ENCODE assay signal across 19 cellular contexts in the genomic region with DNA sequence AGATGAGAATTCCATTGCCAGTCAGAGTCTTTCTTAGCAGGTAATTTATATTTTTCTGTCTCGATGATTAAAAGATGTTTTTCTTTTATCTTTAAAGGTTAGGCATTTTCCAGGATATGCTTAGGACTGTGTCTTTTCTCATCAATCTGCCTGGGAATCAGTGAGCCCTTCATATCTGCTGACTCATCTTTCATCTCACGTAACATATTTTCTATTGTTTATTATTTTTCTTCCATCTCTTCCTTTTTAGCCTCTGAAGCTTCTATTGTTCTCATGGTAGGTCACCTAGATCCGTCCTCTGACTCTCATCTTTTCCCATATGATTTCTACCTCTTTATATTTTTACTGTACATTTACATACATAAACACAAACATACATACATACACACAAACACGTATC. TPM values are rescaled to one million over a fixed set of nuclear protein-coding genes. Genes with fewer than 3 reads are reported as not detected.
A peak's percentile ranks its signal among the peaks of the same experiment; 100 is the strongest.
DNase-seq lines count a peak whose midpoint lies in the region; ATAC-seq, FAIRE-seq and TF ChIP-seq lines count a peak whose summit lies in the region.
"Had no signal": no experiment of that assay in that cellular context is flagged by ENCODE, and none has a peak within 500 bp of the region (broad histone marks: within the 10 kb centered on the region; RNA-seq: fewer than 3 reads in every experiment).

No MANE protein-coding gene starts in this region.

- intact Hi-C loops in endothelial cell of umbilical vein (cut with micrococcal nuclease) = no loop called here
- intact Hi-C loops in Right ventricle myocardium superior (cut with DNase I) = no loop called here

- dilution Hi-C loops in endothelial cell of umbilical vein (cut with MboI; ENCODE audit: extremely low pct_ligation_motif_present, low sequenced_read_pairs) = no loop called here

- no peak for ATAC-seq in activated naive CD4-positive, alpha-beta T cell treated with anti-CD3 and anti-CD28 coated beads, Interleukin-2, amount 50 U/mL, for 72 hours
- no peak for ATAC-seq in T-helper 17 cell
- no peak for ATAC-seq in Right ventricle myocardium superior (ENCODE audit: poor library complexity)
- ATAC-seq in HG03039 (IDR thresholded peaks at IDR 0.05; ENCODE audit: unreplicated experiment) = no peak
- ATAC-seq: GM23338, HCT116, Panc1 had no signal

- no peaks in the 10 kb centered on the region for H3K27me3 ChIP-seq in endothelial cell of umbilical vein (ENCODE audit: control insufficient read depth in 2 of 2, insufficient read depth in 2 of 2, low read length in 2 of 2)
- H3K27me3 ChIP-seq: BLaER1 treated with 17β-estradiol and CSF1 and Interleukin-3, amounts not matched to agents 10 nM and 100 nM had no signal

- peaks cover 17% of the 10 kb centered on the region for H3K36me3 Mint-ChIP-seq in activated naive CD4-positive, alpha-beta T cell treated with anti-CD3 and anti-CD28 coated beads, Interleukin-2, amount 50 U/mL, for 24 hours
- peaks cover 0 to 8% of the 10 kb centered on the region in 2 donors for H3K36me3 Mint-ChIP-seq in activated naive CD4-positive, alpha-beta T cell treated with anti-CD3 and anti-CD28 coated beads, Interleukin-2, amount 50 U/mL, for 72 hours
- H3K36me3 Mint-ChIP-seq in T-helper 17 cell (ENCODE audit: low read depth) (peaks cover 16% of the 10 kb centered on the region), type B pancreatic cell (peaks cover 12% of the 10 kb centered on the region)

- FAIRE-seq in endothelial cell of umbilical vein (lab: Jason Lieb, UNC) = no peak
- FAIRE-seq: GM12892, GM18507 had no signal

- H3K4me1 ChIP-seq in endothelial cell of umbilical vein (ENCODE audit: control insufficient read depth, extremely low read depth, insufficient read depth, low read length) = peaks cover 6% of the 10 kb centered on the region
- H3K4me1 ChIP-seq: BLaER1 treated with 17β-estradiol and CSF1 and Interleukin-3, amounts not matched to agents 10 nM and 100 nM had no signal

- H3K79me2 ChIP-seq in endothelial cell of umbilical vein (ENCODE audit: control insufficient read depth, insufficient read depth, low read length) = no peaks in the 10 kb centered on the region

- peak overlapping the region; percentile 10 for H3K27ac Mint-ChIP-seq in activated naive CD4-positive, alpha-beta T cell treated with anti-CD3 and anti-CD28 coated beads, Interleukin-2, amount 50 U/mL, for 24 hours
- H3K27ac Mint-ChIP-seq in activated naive CD4-positive, alpha-beta T cell treated with anti-CD3 and anti-CD28 coated beads, Interleukin-2, amount 50 U/mL, for 72 hours = peak overlapping the region in 1 of 2 donors; percentile 76
- H3K27ac Mint-ChIP-seq in T-helper 17 cell = peak overlapping the region; percentile 37
- peak overlapping the region; percentile 49 for H3K27ac Mint-ChIP-seq in type B pancreatic cell
- H3K27ac Mint-ChIP-seq: GM23338 had no signal

- H3K9me1 ChIP-seq in endothelial cell of umbilical vein (replicated peaks; ENCODE audit: control insufficient read depth, extremely low read depth, insufficient read depth, low read length) = no peaks in the 10 kb centered on the region

- BruUV-seq in endothelial cell of umbilical vein (replicated peaks; lab: Mats Ljungman, UMichigan) = no TSS peak

- POLR2A ChIA-PET in endothelial cell of umbilical vein (lab: Charles Lee) = no interaction called here

- no peaks in the 10 kb centered on the region for H3K9me3 ChIP-seq in T-helper 17 cell (ENCODE audit: control insufficient read depth, low read length, poor library complexity, severe bottlenecking)
- no peaks in the 10 kb centered on the region for H3K9me3 ChIP-seq in endothelial cell of umbilical vein (replicated peaks; ENCODE audit: control insufficient read depth, insufficient read depth, low read length)
- H3K9me3 ChIP-seq: BLaER1 treated with 17β-estradiol and CSF1 and Interleukin-3, amounts not matched to agents 10 nM and 100 nM had no signal

- no peak overlapping the region for H2AFZ ChIP-seq in endothelial cell of umbilical vein (ENCODE audit: low read depth, low read length)
- H2AFZ ChIP-seq: GM23338 had no signal

- H3K4me3 ChIP-seq in endothelial cell of umbilical vein (replicated peaks in 1 of 3; ENCODE audit: insufficient read depth in 1 of 3, low read depth in 1 of 3, low read length in 3 of 3) = no peak overlapping the region
- H3K4me3 ChIP-seq: BLaER1 treated with 17β-estradiol and CSF1 and Interleukin-3, amounts not matched to agents 10 nM and 100 nM; GM23338 had no signal

- H3K27ac ChIP-seq in endothelial cell of umbilical vein (ENCODE audit: insufficient read depth, low read depth, low read length) = no peak overlapping the region
- H3K27ac ChIP-seq: BLaER1 treated with 17β-estradiol and CSF1 and Interleukin-3, amounts not matched to agents 10 nM and 100 nM had no signal

- no peak for TF ChIP-seq POLR2A in endothelial cell of umbilical vein (IDR thresholded peaks at IDR 0.05; ENCODE audit: low read depth, low read length)

- CTCF ChIA-PET in endothelial cell of umbilical vein (lab: Charles Lee) = no interaction called here

- peaks cover 19% of the 10 kb centered on the region for H3K4me1 Mint-ChIP-seq in activated naive CD4-positive, alpha-beta T cell treated with anti-CD3 and anti-CD28 coated beads, Interleukin-2, amount 50 U/mL, for 24 hours
- H3K4me1 Mint-ChIP-seq in T-helper 17 cell (peaks cover 18% of the 10 kb centered on the region), type B pancreatic cell (ENCODE audit: unreplicated experiment) (no peaks in the 10 kb centered on the region)
- H3K4me1 Mint-ChIP-seq: GM23338 had no signal

- no peak overlapping the region for H3K4me3 Mint-ChIP-seq in activated naive CD4-positive, alpha-beta T cell treated with anti-CD3 and anti-CD28 coated beads, Interleukin-2, amount 50 U/mL, for 24 hours
- H3K4me3 Mint-ChIP-seq in T-helper 17 cell (no peak overlapping the region), type B pancreatic cell (peak overlapping the region; percentile 42)
- H3K4me3 Mint-ChIP-seq: CD8-positive, alpha-beta memory T cell; GM23338 had no signal

- H3K36me3 ChIP-seq in endothelial cell of umbilical vein (ENCODE audit: control insufficient read depth in 2 of 2, extremely low read depth in 1 of 2, insufficient read depth in 2 of 2, low read length in 2 of 2) = no peaks in the 10 kb centered on the region

- TF ChIP-seq CTCF in endothelial cell of umbilical vein (IDR thresholded peaks at IDR 0.05; ENCODE audit: extremely low read depth in 1 of 2, insufficient read depth in 1 of 2, low read depth in 1 of 2, low read length in 2 of 2) (no peak), type B pancreatic cell (conservative IDR thresholded peaks at IDR 0.05) (no peak)

- no peak for DNase-seq in activated naive CD4-positive, alpha-beta T cell treated with anti-CD3 and anti-CD28 coated beads, Interleukin-2, amount 50 U/mL, for 72 hours (ENCODE audit: low spot score in 2 of 2)
- no peak for DNase-seq in T-helper 17 cell
- peak; percentile 50 for DNase-seq in endothelial cell of umbilical vein (ENCODE audit: low read depth, low spot score)
- no peak for DNase-seq in type B pancreatic cell (ENCODE audit: extremely low spot score, unreplicated experiment)
- no peak for DNase-seq in Right ventricle myocardium superior
- DNase-seq: CD8-positive, alpha-beta memory T cell; KBM-7; NCI-H1105 treated with DMSO at 0.1 percent for 48 hours; NCI-H1694; NCI-H2081 treated with DMSO at 0.1 percent for 48 hours; NCI-H446 treated with DMSO at 0.1 percent for 48 hours had no signal

- H3K9me3 Mint-ChIP-seq in activated naive CD4-positive, alpha-beta T cell treated with anti-CD3 and anti-CD28 coated beads, Interleukin-2, amount 50 U/mL, for 24 hours = no peaks in the 10 kb centered on the region
- H3K9me3 Mint-ChIP-seq in activated naive CD4-positive, alpha-beta T cell treated with anti-CD3 and anti-CD28 coated beads, Interleukin-2, amount 50 U/mL, for 72 hours = no peaks in the 10 kb centered on the region
- no peaks in the 10 kb centered on the region for H3K9me3 Mint-ChIP-seq in type B pancreatic cell
- H3K9me3 Mint-ChIP-seq: CD8-positive, alpha-beta memory T cell; GM23338 had no signal

- no peak overlapping the region for H3K4me2 ChIP-seq in endothelial cell of umbilical vein (ENCODE audit: insufficient read depth, low read length)
- H3K4me2 ChIP-seq: BLaER1 treated with 17β-estradiol and CSF1 and Interleukin-3, amounts not matched to agents 10 nM and 100 nM; GM23338 had no signal

- H3K27me3 Mint-ChIP-seq in activated naive CD4-positive, alpha-beta T cell treated with anti-CD3 and anti-CD28 coated beads, Interleukin-2, amount 50 U/mL, for 24 hours = no peaks in the 10 kb centered on the region
- H3K27me3 Mint-ChIP-seq in T-helper 17 cell (no peaks in the 10 kb centered on the region), type B pancreatic cell (no peaks in the 10 kb centered on the region)

- no peaks in the 10 kb centered on the region for H4K20me1 ChIP-seq in endothelial cell of umbilical vein (replicated peaks; ENCODE audit: control insufficient read depth, extremely low read depth, insufficient read depth, low read length)
- H4K20me1 ChIP-seq: BLaER1 treated with 17β-estradiol and CSF1 and Interleukin-3, amounts not matched to agents 10 nM and 100 nM had no signal

- no peak overlapping the region for H3K9ac ChIP-seq in endothelial cell of umbilical vein (replicated peaks; ENCODE audit: extremely low read depth, insufficient read depth, low read length)
- H3K9ac ChIP-seq: BLaER1 treated with 17β-estradiol and CSF1 and Interleukin-3, amounts not matched to agents 10 nM and 100 nM had no signal

RNA-seq across cellular contexts. Expression of gene CCDC28A, which starts 8.7 kb away (rescaled TPM):
- total RNA-seq in activated naive CD4-positive, alpha-beta T cell treated with anti-CD3 and anti-CD28 coated beads, Interleukin-2, amount 50 U/mL, for 72 hours = 10 to 100 TPM; 17.1 to 35.8 TPM
- total RNA-seq in T-helper 17 cell (10 to 100 TPM; 21.3 to 26.2 TPM), endothelial cell of umbilical vein (10.5 and 12.8 TPM in 2 replicates), type B pancreatic cell (ENCODE audit: low replicate concordance) (7.5 and 12.0 TPM in 2 replicates), Right ventricle myocardium superior (6.8 TPM)
- 8.3 and 11.1 TPM in 2 replicates for polyA plus RNA-seq in endothelial cell of umbilical vein
- polyA plus RNA-seq in endothelial cell of umbilical vein (2011; cell fraction: cytosol; rRNA removed) = 12.7 and 13.2 TPM in 2 replicates
- 7.8 and 8.7 TPM in 2 replicates for polyA plus RNA-seq in endothelial cell of umbilical vein (2011; cell fraction: nucleus; rRNA removed)
- polyA plus RNA-seq in endothelial cell of umbilical vein (2012) = 6.6 and 13.2 TPM in 2 replicates
- 7.2 and 11.7 TPM in 2 replicates for polyA minus RNA-seq in endothelial cell of umbilical vein
- 4.2 TPM for polyA minus RNA-seq in endothelial cell of umbilical vein (2011; cell fraction: cytosol; rRNA and poly(A)+ RNA removed)
- 4.4 and 6.5 TPM in 2 replicates for polyA minus RNA-seq in endothelial cell of umbilical vein (2011; cell fraction: nucleus; rRNA and poly(A)+ RNA removed)

RNA-seq across cellular contexts. Expression of gene ECT2L, which starts 13.6 kb away (rescaled TPM):
- total RNA-seq in activated naive CD4-positive, alpha-beta T cell treated with anti-CD3 and anti-CD28 coated beads, Interleukin-2, amount 50 U/mL, for 72 hours = not detected
- total RNA-seq in T-helper 17 cell = not detected
- not detected in 2 replicates for total RNA-seq in endothelial cell of umbilical vein
- polyA plus RNA-seq in endothelial cell of umbilical vein = not detected in 2 replicates
- not detected in 2 replicates for polyA plus RNA-seq in endothelial cell of umbilical vein (2011; cell fraction: cytosol; rRNA removed)
- polyA plus RNA-seq in endothelial cell of umbilical vein (2011; cell fraction: nucleus; rRNA removed) = not detected in 2 replicates
- polyA plus RNA-seq in endothelial cell of umbilical vein (2012) = not detected in 2 replicates
- not detected in 2 replicates for polyA minus RNA-seq in endothelial cell of umbilical vein
- not detected for polyA minus RNA-seq in endothelial cell of umbilical vein (2011; cell fraction: cytosol; rRNA and poly(A)+ RNA removed)
- polyA minus RNA-seq in endothelial cell of umbilical vein (2011; cell fraction: nucleus; rRNA and poly(A)+ RNA removed) = not detected in 2 replicates
- total RNA-seq in type B pancreatic cell (ENCODE audit: low replicate concordance) = 0.07 and 0.26 TPM in 2 replicates
- 0.70 TPM for total RNA-seq in Right ventricle myocardium superior
- total RNA-seq: CD8-positive, alpha-beta memory T cell had no signal
